In genomic region chr4:184461711-184462110, GRCh38 we compare ENCODE assay signal across 17 cellular contexts. TPM values are rescaled to one million over a fixed set of nuclear protein-coding genes. Genes with fewer than 3 reads are reported as not detected.
DNase-seq lines count a peak whose midpoint lies in the region; ATAC-seq and TF ChIP-seq lines count a peak whose summit lies in the region.
"Had no signal": no experiment of that assay in that cellular context is flagged by ENCODE, and none has a peak within 500 bp of the region (broad histone marks: within the 10 kb centered on the region; RNA-seq: fewer than 3 reads in every experiment).

No MANE protein-coding gene starts in this region.

- H3K36me3 ChIP-seq in Caco-2 (ENCODE audit: control insufficient read depth, insufficient read depth, low read length) = no peaks in the 10 kb centered on the region
- H3K36me3 ChIP-seq in neural progenitor cell = no peaks in the 10 kb centered on the region

- H3K27me3 Mint-ChIP-seq in activated T-cell treated with anti-CD3 and anti-CD28 coated beads, Interleukin-2, amount 50 U/mL, for 24 hours = no peaks in the 10 kb centered on the region
- H3K27me3 Mint-ChIP-seq in activated T-cell treated with anti-CD3 and anti-CD28 coated beads, Interleukin-2, amount 50 U/mL, for 4 hours (ENCODE audit: low read depth) = no peaks in the 10 kb centered on the region
- H3K27me3 Mint-ChIP-seq in Caco-2 (ENCODE audit: insufficient read depth, unreplicated experiment) = no peaks in the 10 kb centered on the region
- no peaks in the 10 kb centered on the region for H3K27me3 Mint-ChIP-seq in activated T-helper 17 cell treated with anti-CD3 and anti-CD28 coated beads, Interleukin-2, amount 50 U/mL, for 72 hours
- H3K27me3 Mint-ChIP-seq in neural progenitor cell (ENCODE audit: insufficient read depth, low read depth) = no peaks in the 10 kb centered on the region

- H3F3A ChIP-seq in neural progenitor cell (ENCODE audit: low read depth) = peaks cover 7% of the 10 kb centered on the region

- peaks cover 19% of the 10 kb centered on the region for H3K79me2 ChIP-seq in neural progenitor cell (ENCODE audit: low read depth)

- peaks cover 24% of the 10 kb centered on the region for H4K20me1 ChIP-seq in neural progenitor cell (ENCODE audit: low read depth)

- peak overlapping the region; percentile 8 for H3K27ac ChIP-seq in neural progenitor cell
- H3K27ac ChIP-seq: VCaP had no signal

- DNase-seq in activated T-cell treated with anti-CD3 and anti-CD28 coated beads, Interleukin-2, amount 50 U/mL, for 24 hours = no peak
- DNase-seq in activated T-cell treated with anti-CD3 and anti-CD28 coated beads, Interleukin-2, amount 50 U/mL, for 4 hours = no peak
- DNase-seq in Caco-2 = no peak
- peak; percentile 26 for DNase-seq in neural progenitor cell (ENCODE audit: low spot score)
- DNase-seq in epidermal melanocyte (ENCODE audit: insufficient read length, low spot score) = no peak
- DNase-seq: caudate nucleus; effector memory CD4-positive, alpha-beta T cell; hypothalamus; left colon; mucosa of descending colon; NCI-H1417; RPMI8226; stimulated activated CD4-positive, alpha-beta T cell treated with anti-CD3 and anti-CD28 coated beads, Interleukin-12 subunit alpha, Interleukin-12 subunit beta, amount 100 ng/mL, for 4 hours had no signal

- H3K4me2 ChIP-seq in neural progenitor cell = peak overlapping the region; percentile 27

- H2AFZ ChIP-seq in neural progenitor cell (replicated peaks) = no peak overlapping the region

- TF ChIP-seq CTCF in Caco-2 (IDR thresholded peaks at IDR 0.05; ENCODE audit: insufficient read depth in 1 of 2, low read depth in 1 of 2, low read length in 1 of 2, severe bottlenecking in 1 of 2, unreplicated experiment in 1 of 2) (no peak), neural progenitor cell (IDR thresholded peaks at IDR 0.05) (no peak)

- peak overlapping the region; percentile 66 for H3K27ac Mint-ChIP-seq in activated T-cell treated with anti-CD3 and anti-CD28 coated beads, Interleukin-2, amount 50 U/mL, for 24 hours
- H3K27ac Mint-ChIP-seq in Caco-2 (ENCODE audit: unreplicated experiment) (peak overlapping the region; percentile 57), neural progenitor cell (no peak overlapping the region)
- peak overlapping the region; percentile 31 for H3K27ac Mint-ChIP-seq in activated T-helper 17 cell treated with anti-CD3 and anti-CD28 coated beads, Interleukin-2, amount 50 U/mL, for 72 hours

- BruUV-seq in Caco-2 (replicated peaks; lab: Mats Ljungman, UMichigan) = no TSS peak

- H3K36me3 Mint-ChIP-seq in activated T-cell treated with anti-CD3 and anti-CD28 coated beads, Interleukin-2, amount 50 U/mL, for 24 hours (ENCODE audit: low read depth) = peaks cover 30% of the 10 kb centered on the region
- H3K36me3 Mint-ChIP-seq in activated T-cell treated with anti-CD3 and anti-CD28 coated beads, Interleukin-2, amount 50 U/mL, for 4 hours (ENCODE audit: insufficient read depth) = peaks cover 17% of the 10 kb centered on the region
- H3K36me3 Mint-ChIP-seq in Caco-2 (ENCODE audit: insufficient read depth, unreplicated experiment) (peaks cover 6% of the 10 kb centered on the region), neural progenitor cell (peaks cover 9% of the 10 kb centered on the region)
- peaks cover 39% of the 10 kb centered on the region for H3K36me3 Mint-ChIP-seq in activated T-helper 17 cell treated with anti-CD3 and anti-CD28 coated beads, Interleukin-2, amount 50 U/mL, for 72 hours (ENCODE audit: low read depth)

- no peak for ATAC-seq in activated T-cell treated with anti-CD3 and anti-CD28 coated beads, Interleukin-2, amount 50 U/mL, for 4 hours
- no peak for ATAC-seq in activated T-helper 17 cell treated with anti-CD3 and anti-CD28 coated beads, Interleukin-2, amount 50 U/mL, for 72 hours (replicated peaks)
- ATAC-seq in GM19035 (IDR thresholded peaks at IDR 0.05; ENCODE audit: unreplicated experiment) = no peak
- ATAC-seq in GM18867 (IDR thresholded peaks at IDR 0.05; ENCODE audit: unreplicated experiment) = no peak
- ATAC-seq: left colon, mucosa of descending colon had no signal

- CTCF ChIA-PET in Caco-2 (lab: Charles Lee) = interaction anchor here (1.0 kb wide), 1 partner anchor 156 kb away, joined by 3 read pairs; no protein-coding TSS in a partner anchor

- no peaks in the 10 kb centered on the region for H3K9me3 Mint-ChIP-seq in activated T-cell treated with anti-CD3 and anti-CD28 coated beads, Interleukin-2, amount 50 U/mL, for 24 hours
- H3K9me3 Mint-ChIP-seq in activated T-cell treated with anti-CD3 and anti-CD28 coated beads, Interleukin-2, amount 50 U/mL, for 4 hours = no peaks in the 10 kb centered on the region
- H3K9me3 Mint-ChIP-seq in Caco-2 (ENCODE audit: unreplicated experiment) (no peaks in the 10 kb centered on the region), neural progenitor cell (peaks cover 2% of the 10 kb centered on the region)
- H3K9me3 Mint-ChIP-seq in activated T-helper 17 cell treated with anti-CD3 and anti-CD28 coated beads, Interleukin-2, amount 50 U/mL, for 72 hours = no peaks in the 10 kb centered on the region

- H3K4me1 Mint-ChIP-seq in activated T-cell treated with anti-CD3 and anti-CD28 coated beads, Interleukin-2, amount 50 U/mL, for 24 hours (ENCODE audit: low read depth) = peaks cover 82% of the 10 kb centered on the region
- H3K4me1 Mint-ChIP-seq in activated T-cell treated with anti-CD3 and anti-CD28 coated beads, Interleukin-2, amount 50 U/mL, for 4 hours (ENCODE audit: low read depth) = peaks cover 83% of the 10 kb centered on the region
- H3K4me1 Mint-ChIP-seq in Caco-2 (ENCODE audit: low read depth, unreplicated experiment) (peaks cover 35% of the 10 kb centered on the region), neural progenitor cell (peaks cover 12% of the 10 kb centered on the region)
- H3K4me1 Mint-ChIP-seq in activated T-helper 17 cell treated with anti-CD3 and anti-CD28 coated beads, Interleukin-2, amount 50 U/mL, for 72 hours = peaks cover 48% of the 10 kb centered on the region

- H3K4me1 ChIP-seq in Caco-2 (peaks cover 32% of the 10 kb centered on the region), neural progenitor cell (peaks cover 23% of the 10 kb centered on the region)

- H3K9ac ChIP-seq in neural progenitor cell = no peak overlapping the region

- no peaks in the 10 kb centered on the region for H3K9me3 ChIP-seq in Caco-2
- no peaks in the 10 kb centered on the region for H3K9me3 ChIP-seq in neural progenitor cell (ENCODE audit: low read depth)
- H3K9me3 ChIP-seq: mucosa of descending colon had no signal

- no peak overlapping the region for H3K4me3 ChIP-seq in Caco-2 (ENCODE audit: low read depth, low read length)
- no peak overlapping the region for H3K4me3 ChIP-seq in neural progenitor cell
- H3K4me3 ChIP-seq: mucosa of descending colon had no signal

- POLR2A ChIA-PET in Caco-2 (lab: Charles Lee) = interaction anchor here (1.3 kb wide), 1 partner anchor 13 kb away, joined by 18 read pairs; the partner anchor contains the start of gene IRF2

- H3K4me3 Mint-ChIP-seq in activated T-cell treated with anti-CD3 and anti-CD28 coated beads, Interleukin-2, amount 50 U/mL, for 24 hours = no peak overlapping the region
- no peak overlapping the region for H3K4me3 Mint-ChIP-seq in activated T-cell treated with anti-CD3 and anti-CD28 coated beads, Interleukin-2, amount 50 U/mL, for 4 hours
- H3K4me3 Mint-ChIP-seq in Caco-2 (ENCODE audit: unreplicated experiment) = no peak overlapping the region
- no peak overlapping the region for H3K4me3 Mint-ChIP-seq in activated T-helper 17 cell treated with anti-CD3 and anti-CD28 coated beads, Interleukin-2, amount 50 U/mL, for 72 hours
- no peak overlapping the region for H3K4me3 Mint-ChIP-seq in neural progenitor cell

- intact Hi-C loops in Caco-2 (cut with micrococcal nuclease; ENCODE audit: unreplicated experiment) = loop anchor here (1.0 to 2.0 kb wide), 3 partner anchors 11 to 173 kb away; no protein-coding TSS in a partner anchor

- H3K27me3 ChIP-seq in Caco-2 (replicated peaks; ENCODE audit: control insufficient read depth, insufficient read depth, low read length) (no peaks in the 10 kb centered on the region), neural progenitor cell (no peaks in the 10 kb centered on the region)

RNA-seq across cellular contexts. Expression of gene IRF2, which starts 12.6 kb away (rescaled TPM):
- 10 to 100 TPM; 29.3 to 37.4 (median 32.8) TPM for total RNA-seq in activated T-cell treated with anti-CD3 and anti-CD28 coated beads, Interleukin-2, amount 50 U/mL, for 4 hours
- total RNA-seq in Caco-2 (2022) (9.2 and 11.5 TPM in 2 replicates), neural progenitor cell (ENCODE audit: low replicate concordance) (12.7 and 16.1 TPM in 2 replicates)
- 10 to 100 TPM; 48.1 to 61.7 TPM for total RNA-seq in activated T-helper 17 cell treated with anti-CD3 and anti-CD28 coated beads, Interleukin-2, amount 50 U/mL, for 72 hours
